ENCODE assay signal across 1 cellular context in the genomic region with DNA sequence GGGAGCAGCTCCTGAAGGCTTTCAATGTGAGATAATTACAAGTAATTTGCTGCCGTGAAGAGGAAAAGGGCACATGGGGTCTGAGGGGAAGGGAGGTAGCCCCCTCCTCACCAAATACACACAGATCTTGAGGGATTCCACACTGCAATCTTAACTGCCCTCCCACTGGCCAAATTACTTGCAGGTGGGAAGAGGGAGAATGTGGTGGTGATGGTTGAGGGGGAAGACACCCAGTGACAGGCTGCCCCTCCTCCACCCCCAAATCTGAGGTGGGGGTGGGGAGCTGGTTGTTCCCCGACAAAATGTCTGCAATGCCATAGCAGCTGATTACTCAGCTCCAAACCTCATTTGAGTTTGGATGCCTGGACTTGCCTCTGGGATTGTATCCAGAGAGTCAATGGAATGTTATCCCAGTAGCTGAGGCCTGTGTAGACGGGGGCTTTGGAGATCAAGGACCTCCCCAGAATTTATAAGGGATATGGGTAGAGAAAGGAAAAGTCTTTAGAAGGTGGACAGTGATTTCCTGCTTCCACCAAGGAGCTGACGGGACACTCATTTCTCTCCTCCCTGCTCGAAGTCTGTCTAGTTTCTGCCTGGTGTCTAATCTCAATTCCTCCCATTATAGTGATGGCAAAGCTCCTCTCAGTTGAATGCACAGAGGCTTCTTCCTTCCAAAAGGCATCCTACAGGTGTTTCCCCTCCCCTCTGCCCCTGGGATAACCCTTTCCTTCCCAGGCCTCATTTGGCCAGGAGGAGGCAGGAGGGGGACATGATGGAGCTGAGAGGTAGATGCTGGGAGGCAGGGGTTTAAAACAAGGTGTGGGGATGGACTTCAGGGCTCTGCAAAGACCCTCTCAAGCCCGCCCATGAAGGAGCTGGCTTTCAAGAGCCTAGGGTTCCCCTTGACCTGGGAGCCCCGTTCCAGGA.
TF ChIP-seq lines count a peak whose summit lies in the region.

No MANE protein-coding gene starts in this region.

TF ChIP-seq in WTC11, 78 proteins besides CTCF, POLR2A, EP300 and RAD21 (continued from another document):
- TF ChIP-seq CDX4 (CRISPR knock-in tag; IDR thresholded peaks at IDR 0.05; ENCODE audit: borderline replicate concordance) = no peak
